In the genomic region with DNA sequence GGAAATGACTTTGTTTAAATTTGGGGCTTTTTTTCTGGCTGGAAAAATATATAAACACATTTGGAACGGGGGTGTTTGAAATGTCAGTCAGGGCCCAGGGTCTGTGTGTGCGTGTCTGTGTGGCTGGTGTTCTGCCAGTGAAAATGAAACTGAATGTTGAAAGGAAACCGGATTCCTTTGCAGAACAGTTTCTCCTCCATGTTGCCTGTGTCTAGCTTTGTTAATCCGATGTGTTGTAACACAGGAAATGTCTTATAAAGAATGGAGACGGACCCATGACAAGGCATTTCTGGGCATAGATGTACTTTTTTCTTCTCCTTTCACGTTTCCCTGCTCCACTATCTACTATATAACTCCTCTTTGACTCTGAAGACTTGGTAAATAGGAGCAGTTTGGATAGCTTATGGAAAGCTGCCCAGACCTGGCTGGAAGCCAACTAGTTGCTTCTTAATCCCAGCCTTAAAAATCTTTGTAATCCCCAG, we compare ENCODE assay signal across 8 cellular contexts. TPM values are rescaled to one million over a fixed set of nuclear protein-coding genes. Genes with fewer than 3 reads are reported as not detected.
DNase-seq lines count a peak whose midpoint lies in the region; ATAC-seq and TF ChIP-seq lines count a peak whose summit lies in the region.

No MANE protein-coding gene starts in this region.

- TF ChIP-seq CTCF in heart left ventricle (IDR thresholded peaks at IDR 0.05) (no peak), smooth muscle cell (IDR thresholded peaks at IDR 0.05; ENCODE audit: borderline replicate concordance, insufficient read depth, poor library complexity, severe bottlenecking) (no peak)

- WGBS in heart left ventricle, 4 donors, result 5 to 17% (median 11%) methylated on average over 6 of the region's 6 CpGs
- 16% methylated on average over 6 of the region's 6 CpGs for WGBS in smooth muscle cell (ENCODE audit: low lambda C conversion rate)

- CTCF ChIA-PET in activated naive CD4-positive, alpha-beta T cell treated with anti-CD3 and anti-CD28 coated beads, Interleukin-2, amount 10 ng/mL, durations not matched to agents 7 days and 5 days (lab: Charles Lee), result interaction anchor here (2.3 kb wide), 1 partner anchor 24 kb away, joined by 8 read pairs; no protein-coding TSS in a partner anchor

- peak overlapping the region; percentile 77 for H3K4me3 Mint-ChIP-seq in activated naive CD4-positive, alpha-beta T cell treated with anti-CD3 and anti-CD28 coated beads, Interleukin-2, amount 10 ng/mL, durations not matched to agents 7 days and 5 days

- peaks cover 0 to 76% (median 40%) of the 10 kb centered on the region in 12 donors for H3K4me1 ChIP-seq in heart left ventricle
- H3K4me1 ChIP-seq in smooth muscle cell (ENCODE audit: low read depth), result peaks cover 7% of the 10 kb centered on the region

- peak overlapping the region; percentile 40 for H2AFZ ChIP-seq in smooth muscle cell (ENCODE audit: low read depth)

- H3K27ac ChIP-seq in heart left ventricle, result peak overlapping the region; percentile 49 to 97 (median 78)
- H3K27ac ChIP-seq in smooth muscle cell (ENCODE audit: low read depth), result peak overlapping the region; percentile 95

- no peaks in the 10 kb centered on the region for H3K27me3 ChIP-seq in heart left ventricle
- H3K27me3 ChIP-seq in smooth muscle cell (ENCODE audit: low read depth), result no peaks in the 10 kb centered on the region

- peaks cover 59% of the 10 kb centered on the region for H3K4me1 Mint-ChIP-seq in activated naive CD4-positive, alpha-beta T cell treated with anti-CD3 and anti-CD28 coated beads, Interleukin-2, amount 10 ng/mL, durations not matched to agents 7 days and 5 days

- H3K4me3 ChIP-seq in heart left ventricle (peak overlapping the region in 10 of 12 donors; percentile 3 to 76 (median 22)), smooth muscle cell (peak overlapping the region; percentile 9)

- no peaks in the 10 kb centered on the region for H3K79me2 ChIP-seq in smooth muscle cell (ENCODE audit: low read depth)

- peaks cover 54% of the 10 kb centered on the region for H3K36me3 Mint-ChIP-seq in activated naive CD4-positive, alpha-beta T cell treated with anti-CD3 and anti-CD28 coated beads, Interleukin-2, amount 10 ng/mL, durations not matched to agents 7 days and 5 days

- no peaks in the 10 kb centered on the region for H3K9me3 Mint-ChIP-seq in activated naive CD4-positive, alpha-beta T cell treated with anti-CD3 and anti-CD28 coated beads, Interleukin-2, amount 10 ng/mL, durations not matched to agents 7 days and 5 days

- no peaks in the 10 kb centered on the region for H3K9me3 ChIP-seq in heart left ventricle
- no peaks in the 10 kb centered on the region for H3K9me3 ChIP-seq in smooth muscle cell (replicated peaks; ENCODE audit: low read depth)

- H3K36me3 ChIP-seq in heart left ventricle (no peaks in the 10 kb centered on the region), smooth muscle cell (ENCODE audit: low read depth) (no peaks in the 10 kb centered on the region)

- DNase-seq in NCI-H2171 treated with DMSO at 0.1 percent for 48 hours (lab: John Stamatoyannopoulos, UW), result peak; percentile 56
- no peak for DNase-seq in NCI-H2171 (lab: John Stamatoyannopoulos, UW)
- DNase-seq in OCI-M1 (lab: John Stamatoyannopoulos, UW), result peak; percentile 83
- DNase-seq in activated naive CD4-positive, alpha-beta T cell treated with anti-CD3 and anti-CD28 coated beads, Interleukin-2, amount 10 ng/mL, durations not matched to agents 7 days and 5 days, result peak; percentile 68
- peak; percentile 45 to 69 (median 59) for DNase-seq in heart left ventricle
- no peak for DNase-seq in smooth muscle cell (lab: John Stamatoyannopoulos, UW; ENCODE audit: unreplicated experiment)
- no peak for DNase-seq in HPDE6-E6E7 (ENCODE audit: extremely low spot score)

- intact Hi-C loops in heart left ventricle (cut with DNase I), result loop anchor here in 2 of 10 donors (5.0 kb wide), 1 partner anchor 50 kb away; a partner anchor contains a TSS

- H3K27ac Mint-ChIP-seq in activated naive CD4-positive, alpha-beta T cell treated with anti-CD3 and anti-CD28 coated beads, Interleukin-2, amount 10 ng/mL, durations not matched to agents 7 days and 5 days, result peak overlapping the region; percentile 95

- H3K27me3 Mint-ChIP-seq in activated naive CD4-positive, alpha-beta T cell treated with anti-CD3 and anti-CD28 coated beads, Interleukin-2, amount 10 ng/mL, durations not matched to agents 7 days and 5 days, result peaks cover under 1% of the 10 kb centered on the region

- peak; percentile 48 for ATAC-seq in HG02870 (IDR thresholded peaks at IDR 0.05; ENCODE audit: unreplicated experiment)
- peak in 3 of 4 donors; percentile 6 to 48 (median 21) for ATAC-seq in heart left ventricle

- no peak for TF ChIP-seq POLR2A in heart left ventricle (IDR thresholded peaks at IDR 0.05)

- H4K20me1 ChIP-seq in smooth muscle cell (ENCODE audit: low read depth), result no peaks in the 10 kb centered on the region

- peaks cover 24% of the 10 kb centered on the region for H3F3A ChIP-seq in smooth muscle cell (ENCODE audit: low read depth)

- peak overlapping the region; percentile 76 for H3K4me2 ChIP-seq in smooth muscle cell

- H3K9ac ChIP-seq in smooth muscle cell (ENCODE audit: low read depth), result peak overlapping the region; percentile 68

RNA-seq across cellular contexts. Expression of a gene that starts 2.8 kb away (rescaled TPM):
- total RNA-seq in heart left ventricle, result 10 to 100 TPM; 14.8 to 60.9 (median 18.5) TPM
- polyA plus RNA-seq in heart left ventricle, result 10 to 100 TPM in 1 of 2 donors, 1 to 10 TPM in 1; 9.5 to 13.5 TPM
- 9.9 and 10.9 TPM in 2 replicates for total RNA-seq in smooth muscle cell
- 9.4 and 14.0 TPM in 2 replicates for polyA plus RNA-seq in smooth muscle cell

RNA-seq across cellular contexts. Expression of a gene that starts 50.4 kb away (rescaled TPM):
- total RNA-seq in heart left ventricle (10 to 100 TPM; 21.4 to 38.9 (median 27.0) TPM), smooth muscle cell (50.3 and 81.6 TPM in 2 replicates)
- polyA plus RNA-seq in heart left ventricle (10 to 100 TPM in 1 of 2 donors, 1 to 10 TPM in 1; 9.4 to 26.6 TPM), smooth muscle cell (30.4 and 34.8 TPM in 2 replicates)

Comparison
In these comparisons a context has a peak if more than half of its experiments do, and no peak if none do; other contexts are left out.
1. DNase-seq: peak in NCI-H2171 treated with DMSO at 0.1 percent for 48 hours (single experiment), OCI-M1 (single experiment), activated naive CD4-positive, alpha-beta T cell treated with anti-CD3 and anti-CD28 coated beads, Interleukin-2, amount 10 ng/mL, durations not matched to agents 7 days and 5 days (single experiment) and heart left ventricle (5 of 5); none in NCI-H2171 (single experiment), smooth muscle cell (single experiment) and HPDE6-E6E7 (single experiment).